ENCODE assay signal across 7 cellular contexts in genomic region chr5:745272-746142, GRCh38. TPM values are rescaled to one million over a fixed set of nuclear protein-coding genes. Genes with fewer than 3 reads are reported as not detected.
DNase-seq lines count a peak whose midpoint lies in the region; ATAC-seq and TF ChIP-seq lines count a peak whose summit lies in the region.
"Not testable (repeated sequence)": the region's sequence is repeated elsewhere in the genome, so short reads cannot be mapped to it uniquely, and the experiment has no call there.

No MANE protein-coding gene starts in this region.

- intact Hi-C loops in esophagus muscularis mucosa (cut with DNase I) = loop anchor here (2.0 kb wide), 1 partner anchor 95 kb away; no protein-coding TSS in a partner anchor
- intact Hi-C loops in left ventricle myocardium superior (cut with micrococcal nuclease); lower lobe of right lung (cut with DNase I): not testable (repeated sequence)

- not testable (repeated sequence) for DNase-seq in T-helper 17 cell; left ventricle myocardium superior; lower lobe of right lung; omental fat pad (ENCODE audit: low spot score)
- DNase-seq in esophagus muscularis mucosa (ENCODE audit: extremely low spot score) = peak; percentile 66

- not testable (repeated sequence) for H3K27me3 Mint-ChIP-seq in T-helper 17 cell; stimulated activated memory B cell treated with anti-CD40 and anti-IgM and Interleukin-4, amounts not matched to agents 10 μg/mL and 1 μg/mL and 100 μg/mL, for 72 hours

- not testable (repeated sequence) for H3K36me3 ChIP-seq in BLaER1 treated with 17β-estradiol and CSF1 and Interleukin-3, amounts not matched to agents 10 nM and 100 nM; lower lobe of right lung
- peaks cover 15 to 49% (median 16%) of the 10 kb centered on the region in 4 donors for H3K36me3 ChIP-seq in esophagus muscularis mucosa

- TF ChIP-seq CTCF in esophagus muscularis mucosa (IDR thresholded peaks at IDR 0.05); lower lobe of right lung (IDR thresholded peaks at IDR 0.05); omental fat pad (IDR thresholded peaks at IDR 0.05): not testable (repeated sequence)

- H4K20me1 ChIP-seq in BLaER1 treated with 17β-estradiol and CSF1 and Interleukin-3, amounts not matched to agents 10 nM and 100 nM = not testable (repeated sequence)

- H3K9me3 Mint-ChIP-seq in stimulated activated memory B cell treated with anti-CD40 and anti-IgM and Interleukin-4, amounts not matched to agents 10 μg/mL and 1 μg/mL and 100 μg/mL, for 72 hours = not testable (repeated sequence)

- peak overlapping the region; percentile 41 for H3K27ac Mint-ChIP-seq in T-helper 17 cell
- not testable (repeated sequence) for H3K27ac Mint-ChIP-seq in stimulated activated memory B cell treated with anti-CD40 and anti-IgM and Interleukin-4, amounts not matched to agents 10 μg/mL and 1 μg/mL and 100 μg/mL, for 72 hours

- ATAC-seq in T-helper 17 cell (peak; percentile 6), left ventricle myocardium superior (peak; percentile 18), lower lobe of right lung (peak; percentile 31 to 42), omental fat pad (ENCODE audit: low FRiP score) (peak; percentile 15)
- peak; percentile 57 for ATAC-seq in stimulated activated memory B cell treated with anti-CD40 and anti-IgM and Interleukin-4, amounts not matched to agents 10 μg/mL and 1 μg/mL and 100 μg/mL, for 72 hours

- H3K27ac ChIP-seq in BLaER1 treated with 17β-estradiol and CSF1 and Interleukin-3, amounts not matched to agents 10 nM and 100 nM; esophagus muscularis mucosa (replicated peaks in 1 of 4); lower lobe of right lung: not testable (repeated sequence)

- H3K4me2 ChIP-seq in BLaER1 treated with 17β-estradiol and CSF1 and Interleukin-3, amounts not matched to agents 10 nM and 100 nM = peak overlapping the region in 7 of 11 experiments; percentile 19 to 58 (median 53); a peak in 13 of 22 replicates

- H3K9ac ChIP-seq in BLaER1 treated with 17β-estradiol and CSF1 and Interleukin-3, amounts not matched to agents 10 nM and 100 nM = not testable (repeated sequence)

- H3K27me3 ChIP-seq in BLaER1 treated with 17β-estradiol and CSF1 and Interleukin-3, amounts not matched to agents 10 nM and 100 nM; esophagus muscularis mucosa; lower lobe of right lung (ENCODE audit: low read depth): not testable (repeated sequence)

- not testable (repeated sequence) for TF ChIP-seq POLR2A in esophagus muscularis mucosa (IDR thresholded peaks at IDR 0.05; ENCODE audit: low read depth)

- peaks cover 11% of the 10 kb centered on the region for H3K4me1 Mint-ChIP-seq in T-helper 17 cell
- H3K4me1 Mint-ChIP-seq in stimulated activated memory B cell treated with anti-CD40 and anti-IgM and Interleukin-4, amounts not matched to agents 10 μg/mL and 1 μg/mL and 100 μg/mL, for 72 hours = not testable (repeated sequence)

- not testable (repeated sequence) for H3K4me3 Mint-ChIP-seq in T-helper 17 cell; stimulated activated memory B cell treated with anti-CD40 and anti-IgM and Interleukin-4, amounts not matched to agents 10 μg/mL and 1 μg/mL and 100 μg/mL, for 72 hours

- WGBS in esophagus muscularis mucosa = 92% methylated on average over 21 of the region's 23 CpGs

- H3K4me3 ChIP-seq in BLaER1 treated with 17β-estradiol and CSF1 and Interleukin-3, amounts not matched to agents 10 nM and 100 nM; esophagus muscularis mucosa; lower lobe of right lung: not testable (repeated sequence)

- not testable (repeated sequence) for H3K36me3 Mint-ChIP-seq in T-helper 17 cell (ENCODE audit: low read depth); stimulated activated memory B cell treated with anti-CD40 and anti-IgM and Interleukin-4, amounts not matched to agents 10 μg/mL and 1 μg/mL and 100 μg/mL, for 72 hours

- peaks cover 0 to 17% (median 9%) of the 10 kb centered on the region in 10 experiments; a peak in 11 of 20 replicates for H3K4me1 ChIP-seq in BLaER1 treated with 17β-estradiol and CSF1 and Interleukin-3, amounts not matched to agents 10 nM and 100 nM
- not testable (repeated sequence) for H3K4me1 ChIP-seq in esophagus muscularis mucosa, lower lobe of right lung

- TF ChIP-seq EP300 in esophagus muscularis mucosa (IDR thresholded peaks at IDR 0.05) = not testable (repeated sequence)

- not testable (repeated sequence) for H3K9me3 ChIP-seq in BLaER1 treated with 17β-estradiol and CSF1 and Interleukin-3, amounts not matched to agents 10 nM and 100 nM (replicated peaks in 1 of 11); T-helper 17 cell (ENCODE audit: control insufficient read depth, low read length, poor library complexity, severe bottlenecking); esophagus muscularis mucosa; lower lobe of right lung

RNA-seq across cellular contexts. Expression of gene ZDHHC11B, which starts 39.0 kb away (rescaled TPM):
- 10 to 100 TPM in 1 of 2 donors, 1 to 10 TPM in 1; 9.3 to 31.2 TPM for total RNA-seq in T-helper 17 cell
- 10 to 100 TPM in 1 of 4 donors, 1 to 10 TPM in 3; 2.2 to 11.7 (median 6.2) TPM for total RNA-seq in esophagus muscularis mucosa
- total RNA-seq in left ventricle myocardium superior = 20.0 TPM
- 14.9 TPM for total RNA-seq in lower lobe of right lung
- 1 to 10 TPM; 1.1 to 5.5 (median 3.5) TPM for total RNA-seq in omental fat pad

RNA-seq across cellular contexts. Expression of gene TPPP, which starts 52.4 kb away (rescaled TPM):
- total RNA-seq in T-helper 17 cell (10 to 100 TPM; 17.3 to 35.4 TPM), esophagus muscularis mucosa (10 to 100 TPM; 19.5 to 45.7 (median 34.5) TPM), left ventricle myocardium superior (34.8 TPM), lower lobe of right lung (16.2 TPM), omental fat pad (1 to 10 TPM; 3.9 to 7.8 (median 5.5) TPM)

Comparison
In these comparisons a context has a peak if more than half of its experiments do, and no peak if none do; other contexts are left out.
1. ATAC-seq: peak in every context shown above with its lines; median percentile 57 in stimulated activated memory B cell treated with anti-CD40 and anti-IgM and Interleukin-4, amounts not matched to agents 10 μg/mL and 1 μg/mL and 100 μg/mL, for 72 hours; 36 in lower lobe of right lung; 18 in left ventricle myocardium superior; 15 in omental fat pad; 6 in T-helper 17 cell.